8 cellular contexts compared by ENCODE assay signal in genomic region chr6:37303891-37304503, GRCh38. TPM values are rescaled to one million over a fixed set of nuclear protein-coding genes. Genes with fewer than 3 reads are reported as not detected.
DNase-seq lines count a peak whose midpoint lies in the region; ATAC-seq, FAIRE-seq and TF ChIP-seq lines count a peak whose summit lies in the region.

No MANE protein-coding gene starts in this region.

- RAD21 ChIA-PET in GM12878 (lab: Charles Lee; ENCODE audit: unreplicated experiment), result interaction anchor here (1.2 to 1.6 kb wide), 2 partner anchors 10 to 11 kb away, joined by 3 to 12 read pairs; no protein-coding TSS in a partner anchor

- intact Hi-C loops in activated CD4-positive, alpha-beta memory T cell treated with anti-CD3 and anti-CD28 coated beads for 36 hours (cut with micrococcal nuclease), result loop anchor here (5.0 kb wide), 1 partner anchor 82 kb away; no protein-coding TSS in a partner anchor
- intact Hi-C loops in GM12878 (cut with micrococcal nuclease; ENCODE audit: unreplicated experiment), result no loop called here

- 46% methylated on average over 3 of the region's 3 CpGs for WGBS in GM12878 (ENCODE audit: insufficient coverage, insufficient replicate concordance, low lambda C conversion rate, missing lambda C conversion rate)

- peak; percentile 83 for ATAC-seq in GM12878
- no peak for ATAC-seq in GM19351 (IDR thresholded peaks at IDR 0.05; ENCODE audit: unreplicated experiment)
- ATAC-seq in HG02763 (IDR thresholded peaks at IDR 0.05; ENCODE audit: unreplicated experiment), result no peak

- H3K4me1 ChIP-seq in GM12878 (ENCODE audit: control insufficient read depth, insufficient read depth, low read length), result peaks cover 5% of the 10 kb centered on the region

- FAIRE-seq in GM12878 (lab: Jason Lieb, UNC), result no peak

- POLR2A ChIA-PET in activated CD4-positive, alpha-beta memory T cell treated with anti-CD3 and anti-CD28 coated beads for 36 hours (lab: Charles Lee), result no interaction called here
- POLR2A ChIA-PET in activated CD4-positive, alpha-beta memory T cell treated with anti-CD3 and anti-CD28 coated beads, Interleukin-2, amount 10 ng/mL, durations not matched to agents 7 days and 5 days (lab: Charles Lee), result interaction anchor here (1.1 kb wide), 1 partner anchor 11 kb away, joined by 4 read pairs; no protein-coding TSS in a partner anchor
- POLR2A ChIA-PET in GM12878 (lab: Charles Lee), result interaction anchor here (1.9 kb wide), 1 partner anchor 11 kb away, joined by 5 read pairs; no protein-coding TSS in a partner anchor

- no peak overlapping the region for H3K4me2 ChIP-seq in GM12878 (ENCODE audit: control insufficient read depth, insufficient read depth)

- H4K20me1 ChIP-seq in GM12878 (ENCODE audit: control insufficient read depth, insufficient read depth), result no peaks in the 10 kb centered on the region

- no TSS peak for BruUV-seq in GM12878 (replicated peaks; lab: Mats Ljungman, UMichigan)

- peaks cover 8% of the 10 kb centered on the region for H3K4me1 Mint-ChIP-seq in activated CD4-positive, alpha-beta memory T cell treated with anti-CD3 and anti-CD28 coated beads for 36 hours (ENCODE audit: low read depth)
- peaks cover 5% of the 10 kb centered on the region for H3K4me1 Mint-ChIP-seq in activated CD4-positive, alpha-beta memory T cell treated with anti-CD3 and anti-CD28 coated beads, Interleukin-2, amount 10 ng/mL, durations not matched to agents 7 days and 5 days

- no peaks in the 10 kb centered on the region for H3K79me2 ChIP-seq in GM12878 (ENCODE audit: control insufficient read depth, insufficient read depth, low read length)

- no peak overlapping the region for H2AFZ ChIP-seq in GM12878 (ENCODE audit: control insufficient read depth, low read depth, low read length)

- H3K36me3 Mint-ChIP-seq in activated CD4-positive, alpha-beta memory T cell treated with anti-CD3 and anti-CD28 coated beads for 36 hours, result peaks cover 26% of the 10 kb centered on the region
- peaks cover 43% of the 10 kb centered on the region for H3K36me3 Mint-ChIP-seq in activated CD4-positive, alpha-beta memory T cell treated with anti-CD3 and anti-CD28 coated beads, Interleukin-2, amount 10 ng/mL, durations not matched to agents 7 days and 5 days (ENCODE audit: low read depth)

- no peak overlapping the region for H3K9ac ChIP-seq in GM12878 (ENCODE audit: control insufficient read depth, insufficient read depth, low read length)

- H3K4me3 ChIP-seq in MG63 (no peak overlapping the region), GM12878 (no peak overlapping the region)

- H3K27me3 Mint-ChIP-seq in activated CD4-positive, alpha-beta memory T cell treated with anti-CD3 and anti-CD28 coated beads for 36 hours, result no peaks in the 10 kb centered on the region
- H3K27me3 Mint-ChIP-seq in activated CD4-positive, alpha-beta memory T cell treated with anti-CD3 and anti-CD28 coated beads, Interleukin-2, amount 10 ng/mL, durations not matched to agents 7 days and 5 days, result no peaks in the 10 kb centered on the region

- H3K36me3 ChIP-seq in MG63 (peaks cover 9% of the 10 kb centered on the region), GM12878 (ENCODE audit: control insufficient read depth in 2 of 2, insufficient read depth in 2 of 2, low read length in 1 of 2) (peaks cover 0 to 6% of the 10 kb centered on the region in 2 experiments; a peak in 3 of 4 replicates)

- no peaks in the 10 kb centered on the region for H3K9me3 Mint-ChIP-seq in activated CD4-positive, alpha-beta memory T cell treated with anti-CD3 and anti-CD28 coated beads for 36 hours
- H3K9me3 Mint-ChIP-seq in activated CD4-positive, alpha-beta memory T cell treated with anti-CD3 and anti-CD28 coated beads, Interleukin-2, amount 10 ng/mL, durations not matched to agents 7 days and 5 days, result no peaks in the 10 kb centered on the region

- no peak overlapping the region for H3K27ac ChIP-seq in GM12878 (ENCODE audit: control insufficient read depth, insufficient read depth)

- TF ChIP-seq EP300 in GM12878 (IDR thresholded peaks at IDR 0.05; ENCODE audit: borderline replicate concordance in 1 of 2, control insufficient read depth in 1 of 2, low read depth in 2 of 2, low read length in 2 of 2), result no peak

- SMC1A ChIA-PET in GM12878 (lab: Charles Lee; ENCODE audit: uncharacterized antibody, unreplicated experiment), result interaction anchor here (0.7 to 3.4 kb wide), 4 partner anchors 10 to 84 kb away, joined by 3 to 25 read pairs (median 6); no protein-coding TSS in a partner anchor

- in situ Hi-C loops in GM12878 (cut with MboI), result no loop called here

- DNase-seq in activated CD4-positive, alpha-beta memory T cell treated with anti-CD3 and anti-CD28 coated beads for 36 hours, result peak; percentile 28
- no peak for DNase-seq in activated CD4-positive, alpha-beta memory T cell treated with anti-CD3 and anti-CD28 coated beads, Interleukin-2, amount 10 ng/mL, durations not matched to agents 7 days and 5 days
- DNase-seq in MG63 (peak; percentile 9), GM12878 (ENCODE audit: low read depth, low spot score) (no peak), kidney tubule cell (ENCODE audit: low spot score) (peak; percentile 41), NCI-H1092 (lab: John Stamatoyannopoulos, UW) (no peak)

- H3K27me3 ChIP-seq in MG63 (no peaks in the 10 kb centered on the region), GM12878 (replicated peaks in 1 of 2; ENCODE audit: control insufficient read depth in 2 of 2, insufficient read depth in 2 of 2, low read length in 1 of 2) (no peaks in the 10 kb centered on the region)

- peak; percentile 55 to 60 (median 60); a peak in 5 of 6 replicates for TF ChIP-seq CTCF in GM12878 (IDR thresholded peaks at IDR 0.05 in 2 of 3, conservative IDR thresholded peaks at IDR 0.05 in 1 of 3; ENCODE audit: control insufficient read depth in 2 of 3, extremely low read depth in 1 of 3, insufficient read depth in 1 of 3, low read depth in 3 of 3, low read length in 3 of 3)

- peak; percentile 54 for TF ChIP-seq RAD21 in GM12878 (IDR thresholded peaks at IDR 0.05; ENCODE audit: insufficient read depth, low read depth, low read length)

- CTCF ChIA-PET in activated CD4-positive, alpha-beta memory T cell treated with anti-CD3 and anti-CD28 coated beads for 36 hours (lab: Charles Lee), result interaction anchor here (0.9 to 2.7 kb wide), 7 partner anchors 10 to 387 kb away, joined by 3 to 9 read pairs (median 3); no protein-coding TSS in a partner anchor
- CTCF ChIA-PET in activated CD4-positive, alpha-beta memory T cell treated with anti-CD3 and anti-CD28 coated beads, Interleukin-2, amount 10 ng/mL, durations not matched to agents 7 days and 5 days (lab: Charles Lee), result interaction anchor here (0.6 to 3.2 kb wide), 9 partner anchors 10 to 286 kb away, joined by 3 to 17 read pairs (median 3); partner anchors contain the start of genes TBC1D22B and TMEM217
- CTCF ChIA-PET in GM12878 (lab: Yijun Ruan, JAX), result interaction anchor here (0.6 to 5.9 kb wide), 13 partner anchors 11 to 419 kb away, joined by 3 to 112 read pairs (median 4); no protein-coding TSS in a partner anchor

- TF ChIP-seq POLR2A in GM12878 (IDR thresholded peaks at IDR 0.05; ENCODE audit: low read depth, low read length), result no peak

- H3K9me3 ChIP-seq in MG63 (no peaks in the 10 kb centered on the region), GM12878 (replicated peaks; ENCODE audit: control insufficient read depth, insufficient read depth, low read length) (no peaks in the 10 kb centered on the region)

- H3K27ac Mint-ChIP-seq in activated CD4-positive, alpha-beta memory T cell treated with anti-CD3 and anti-CD28 coated beads for 36 hours, result no peak overlapping the region
- no peak overlapping the region for H3K27ac Mint-ChIP-seq in activated CD4-positive, alpha-beta memory T cell treated with anti-CD3 and anti-CD28 coated beads, Interleukin-2, amount 10 ng/mL, durations not matched to agents 7 days and 5 days

- no peak overlapping the region for H3K4me3 Mint-ChIP-seq in activated CD4-positive, alpha-beta memory T cell treated with anti-CD3 and anti-CD28 coated beads for 36 hours
- no peak overlapping the region for H3K4me3 Mint-ChIP-seq in activated CD4-positive, alpha-beta memory T cell treated with anti-CD3 and anti-CD28 coated beads, Interleukin-2, amount 10 ng/mL, durations not matched to agents 7 days and 5 days

RNA-seq across cellular contexts. Expression of gene TMEM217, which starts 46.1 kb away (rescaled TPM):
- 1 to 10 TPM; 2.2 to 3.3 TPM for total RNA-seq in activated CD4-positive, alpha-beta memory T cell treated with anti-CD3 and anti-CD28 coated beads for 36 hours
- 1 to 10 TPM; 1.6 to 2.1 TPM for total RNA-seq in activated CD4-positive, alpha-beta memory T cell treated with anti-CD3 and anti-CD28 coated beads, Interleukin-2, amount 10 ng/mL, durations not matched to agents 7 days and 5 days
- total RNA-seq in MG63 (2014; rRNA removed; shearing (Covaris generic); ENCODE audit: low replicate concordance), result 0.17 and 0.36 TPM in 2 replicates
- total RNA-seq in GM12878 (2013; cell fraction: nucleolus; rRNA removed), result 2.4 and 3.3 TPM in 2 replicates
- total RNA-seq in GM12878 (2014; rRNA removed) (2.5 and 3.1 TPM in 2 replicates), GM12878 (2014; rRNA removed; fragmentation: Illumina TruSeq; extraction: Trizol) (1.8 and 2.1 TPM in 2 replicates), GM12878 (2021) (1.6 and 1.9 TPM in 2 replicates)
- polyA plus RNA-seq in GM12878 (2011; ENCODE audit: low read depth), result 1.7 TPM
- polyA plus RNA-seq in GM12878 (2011; rRNA removed) (4.0 and 4.5 TPM in 2 replicates), GM12878 (2014; fragmentation: Illumina TruSeq; extraction: Trizol) (1.9 and 2.5 TPM in 2 replicates), GM12878 (2014; fragmentation: Nextera tagmentation; extraction: Ambion mirVana) (1 to 10 TPM; 1.3 to 2.1 TPM), GM12878 (2014; rRNA removed) (1.9 and 2.4 TPM in 2 replicates), GM12878 (2016; fragmentation: Nextera tagmentation; extraction: Ambion mirVana) (1 to 10 TPM; 2.5 to 2.8 TPM)
- 2.3 and 2.7 TPM in 2 replicates for polyA plus RNA-seq in GM12878 (2011; cell fraction: cytosol; rRNA removed)
- 2.6 and 3.4 TPM in 2 replicates for polyA plus RNA-seq in GM12878 (2011; cell fraction: nucleus; rRNA removed)
- polyA plus RNA-seq in GM12878 (2012), result 0.84 and 2.1 TPM in 2 replicates
- polyA minus RNA-seq in GM12878 (2011; rRNA and poly(A)+ RNA removed), result 2.1 and 5.3 TPM in 2 replicates
- 1.6 and 2.4 TPM in 2 replicates for polyA minus RNA-seq in GM12878 (2011; cell fraction: cytosol; rRNA and poly(A)+ RNA removed)
- polyA minus RNA-seq in GM12878 (2011; cell fraction: nucleus; rRNA and poly(A)+ RNA removed), result 2.1 and 4.0 TPM in 2 replicates

RNA-seq across cellular contexts. Expression of gene TBC1D22B, which starts 46.4 kb away (rescaled TPM):
- total RNA-seq in activated CD4-positive, alpha-beta memory T cell treated with anti-CD3 and anti-CD28 coated beads for 36 hours, result 10 to 100 TPM; 14.4 to 15.7 TPM
- 10 to 100 TPM; 16.5 TPM for total RNA-seq in activated CD4-positive, alpha-beta memory T cell treated with anti-CD3 and anti-CD28 coated beads, Interleukin-2, amount 10 ng/mL, durations not matched to agents 7 days and 5 days
- total RNA-seq in MG63 (2014; rRNA removed; shearing (Covaris generic); ENCODE audit: low replicate concordance), result 2.4 and 4.4 TPM in 2 replicates
- 15.8 and 16.4 TPM in 2 replicates for total RNA-seq in GM12878 (2013; cell fraction: nucleolus; rRNA removed)
- total RNA-seq in GM12878 (2014; rRNA removed), result 11.9 and 13.0 TPM in 2 replicates
- 9.5 and 9.9 TPM in 2 replicates for total RNA-seq in GM12878 (2014; rRNA removed; fragmentation: Illumina TruSeq; extraction: Trizol)
- 14.9 and 15.2 TPM in 2 replicates for total RNA-seq in GM12878 (2021)
- 6.8 TPM for polyA plus RNA-seq in GM12878 (2011; ENCODE audit: low read depth)
- 7.0 and 7.5 TPM in 2 replicates for polyA plus RNA-seq in GM12878 (2011; rRNA removed)
- 8.5 and 11.0 TPM in 2 replicates for polyA plus RNA-seq in GM12878 (2011; cell fraction: cytosol; rRNA removed)
- 10.4 and 10.6 TPM in 2 replicates for polyA plus RNA-seq in GM12878 (2011; cell fraction: nucleus; rRNA removed)
- polyA plus RNA-seq in GM12878 (2012), result 7.1 and 7.4 TPM in 2 replicates
- polyA plus RNA-seq in GM12878 (2014; fragmentation: Illumina TruSeq; extraction: Trizol), result 18.2 and 18.7 TPM in 2 replicates
- 1 to 10 TPM; 3.4 to 3.7 TPM for polyA plus RNA-seq in GM12878 (2014; fragmentation: Nextera tagmentation; extraction: Ambion mirVana)
- polyA plus RNA-seq in GM12878 (2014; rRNA removed), result 14.2 and 15.8 TPM in 2 replicates
- polyA plus RNA-seq in GM12878 (2016; fragmentation: Nextera tagmentation; extraction: Ambion mirVana), result 10 to 100 TPM; 15.4 to 17.7 TPM
- polyA minus RNA-seq in GM12878 (2011; rRNA and poly(A)+ RNA removed), result 5.8 and 6.3 TPM in 2 replicates
- 3.1 and 3.5 TPM in 2 replicates for polyA minus RNA-seq in GM12878 (2011; cell fraction: cytosol; rRNA and poly(A)+ RNA removed)
- polyA minus RNA-seq in GM12878 (2011; cell fraction: nucleus; rRNA and poly(A)+ RNA removed), result 5.1 and 8.1 TPM in 2 replicates

RNA-seq across cellular contexts. Expression of gene RNF8, which starts 49.8 kb away (rescaled TPM):
- 10 to 100 TPM; 24.3 to 25.6 TPM for total RNA-seq in activated CD4-positive, alpha-beta memory T cell treated with anti-CD3 and anti-CD28 coated beads for 36 hours
- 10 to 100 TPM; 23.5 to 24.0 TPM for total RNA-seq in activated CD4-positive, alpha-beta memory T cell treated with anti-CD3 and anti-CD28 coated beads, Interleukin-2, amount 10 ng/mL, durations not matched to agents 7 days and 5 days
- 29.7 and 32.6 TPM in 2 replicates for total RNA-seq in MG63 (2014; rRNA removed; shearing (Covaris generic); ENCODE audit: low replicate concordance)
- total RNA-seq in GM12878 (2013; cell fraction: nucleolus; rRNA removed), result 33.3 and 35.6 TPM in 2 replicates
- total RNA-seq in GM12878 (2014; rRNA removed) (19.3 and 21.6 TPM in 2 replicates), GM12878 (2014; rRNA removed; fragmentation: Illumina TruSeq; extraction: Trizol) (25.1 and 30.0 TPM in 2 replicates), GM12878 (2021) (19.2 and 20.7 TPM in 2 replicates)
- 13.4 TPM for polyA plus RNA-seq in GM12878 (2011; ENCODE audit: low read depth)
- polyA plus RNA-seq in GM12878 (2011; rRNA removed) (27.1 and 30.4 TPM in 2 replicates), GM12878 (2014; fragmentation: Illumina TruSeq; extraction: Trizol) (25.2 and 35.6 TPM in 2 replicates), GM12878 (2014; fragmentation: Nextera tagmentation; extraction: Ambion mirVana) (10 to 100 TPM in 1 of 2 experiments, 1 to 10 TPM in 1; 7.8 to 12.3 TPM), GM12878 (2014; rRNA removed) (21.8 and 23.1 TPM in 2 replicates), GM12878 (2016; fragmentation: Nextera tagmentation; extraction: Ambion mirVana) (10 to 100 TPM; 23.4 to 30.2 TPM)
- 13.4 and 14.5 TPM in 2 replicates for polyA plus RNA-seq in GM12878 (2011; cell fraction: cytosol; rRNA removed)
- polyA plus RNA-seq in GM12878 (2011; cell fraction: nucleus; rRNA removed), result 21.7 and 28.3 TPM in 2 replicates
- polyA plus RNA-seq in GM12878 (2012), result 12.4 and 15.6 TPM in 2 replicates
- 10.2 and 13.9 TPM in 2 replicates for polyA minus RNA-seq in GM12878 (2011; rRNA and poly(A)+ RNA removed)
- 6.1 and 6.5 TPM in 2 replicates for polyA minus RNA-seq in GM12878 (2011; cell fraction: cytosol; rRNA and poly(A)+ RNA removed)
- polyA minus RNA-seq in GM12878 (2011; cell fraction: nucleus; rRNA and poly(A)+ RNA removed), result 12.6 and 15.0 TPM in 2 replicates

Comparison
In these comparisons a context has a peak if more than half of its experiments do, and no peak if none do; other contexts are left out.
1. DNase-seq: peak in activated CD4-positive, alpha-beta memory T cell treated with anti-CD3 and anti-CD28 coated beads for 36 hours (single experiment), MG63 (single experiment) and kidney tubule cell (single experiment); none in activated CD4-positive, alpha-beta memory T cell treated with anti-CD3 and anti-CD28 coated beads, Interleukin-2, amount 10 ng/mL, durations not matched to agents 7 days and 5 days (single experiment), GM12878 (single experiment) and NCI-H1092 (single experiment).